Comparison of ENCODE assay signal across 9 cellular contexts in genomic region chr17:28042721-28043291, GRCh38. TPM values are rescaled to one million over a fixed set of nuclear protein-coding genes. Genes with fewer than 3 reads are reported as not detected.
A peak's percentile ranks its signal among the peaks of the same experiment; 100 is the strongest.
DNase-seq lines count a peak whose midpoint lies in the region; ATAC-seq, FAIRE-seq and TF ChIP-seq lines count a peak whose summit lies in the region.
"Had no signal": no experiment of that assay in that cellular context is flagged by ENCODE, and none has a peak within 500 bp of the region (broad histone marks: within the 10 kb centered on the region; RNA-seq: fewer than 3 reads in every experiment).

No MANE protein-coding gene starts in this region.

- H3K9me3 ChIP-seq in CD4-positive, alpha-beta memory T cell (ENCODE audit: control insufficient read depth in 1 of 2, low read length in 2 of 2), result no peaks in the 10 kb centered on the region
- H3K9me3 ChIP-seq in MG63, result no peaks in the 10 kb centered on the region
- no peaks in the 10 kb centered on the region for H3K9me3 ChIP-seq in neural cell (ENCODE audit: low read length)

- peaks cover 56% of the 10 kb centered on the region for H3K4me1 ChIP-seq in CD4-positive, alpha-beta memory T cell (ENCODE audit: insufficient read depth, low read length)

- H3K27ac Mint-ChIP-seq in CD4-positive, alpha-beta memory T cell, result peak overlapping the region; percentile 30 to 86 (median 78)
- peak overlapping the region; percentile 92 for H3K27ac Mint-ChIP-seq in dendritic cell treated with granulocyte-macrophage colony-stimulating factor and Interleukin-4, amounts not matched to agents 40 ng/mL and 50 ng/mL, for 4 days

- intact Hi-C loops in CD4-positive, alpha-beta memory T cell (cut with micrococcal nuclease), result no loop called here
- intact Hi-C loops in dendritic cell treated with granulocyte-macrophage colony-stimulating factor and Interleukin-4, amounts not matched to agents 40 ng/mL and 50 ng/mL, for 4 days (cut with micrococcal nuclease), result loop anchor here (5.0 kb wide), 1 partner anchor 151 kb away; the partner anchor contains the start of gene LYRM9

- H3K4me3 ChIP-seq in CD4-positive, alpha-beta memory T cell (ENCODE audit: low read length in 2 of 2), result peak overlapping the region in 1 of 2 donors; percentile 7
- H3K4me3 ChIP-seq in MG63 (peak overlapping the region; percentile 81), neural cell (ENCODE audit: low read length) (peak overlapping the region; percentile 83)

- H3K9me2 ChIP-seq in neural cell (ENCODE audit: insufficient read depth, low read length), result no peaks in the 10 kb centered on the region

- H2AFZ ChIP-seq in neural cell (ENCODE audit: low read depth, low read length), result no peak overlapping the region

- no peaks in the 10 kb centered on the region for H3K27me3 Mint-ChIP-seq in CD4-positive, alpha-beta memory T cell
- peaks cover 12% of the 10 kb centered on the region for H3K27me3 Mint-ChIP-seq in dendritic cell treated with granulocyte-macrophage colony-stimulating factor and Interleukin-4, amounts not matched to agents 40 ng/mL and 50 ng/mL, for 4 days

- H3K27ac ChIP-seq in CD4-positive, alpha-beta memory T cell (ENCODE audit: low read depth, low read length), result no peak overlapping the region
- no peak overlapping the region for H3K27ac ChIP-seq in neural cell (ENCODE audit: low read length)

- no peak for TF ChIP-seq RAD21 in neural cell (conservative IDR thresholded peaks at IDR 0.05)

- H3K4me2 ChIP-seq in neural cell (ENCODE audit: low read length), result peak overlapping the region; percentile 56

- TF ChIP-seq CTCF in neural cell (IDR thresholded peaks at IDR 0.05; ENCODE audit: poor library complexity, severe bottlenecking), result no peak

- H3K9ac ChIP-seq in neural cell (ENCODE audit: low read length), result peak overlapping the region; percentile 80

- FAIRE-seq in HTR-8/SVneo (lab: Jason Lieb, UNC), result no peak
- FAIRE-seq: GM18507 had no signal

- peaks cover 0 to 1% of the 10 kb centered on the region in 2 donors for H3K36me3 Mint-ChIP-seq in CD4-positive, alpha-beta memory T cell
- peaks cover 31% of the 10 kb centered on the region for H3K36me3 Mint-ChIP-seq in dendritic cell treated with granulocyte-macrophage colony-stimulating factor and Interleukin-4, amounts not matched to agents 40 ng/mL and 50 ng/mL, for 4 days (ENCODE audit: low read depth)

- H3K4me1 Mint-ChIP-seq in CD4-positive, alpha-beta memory T cell, result peaks cover 49 to 73% (median 61%) of the 10 kb centered on the region in 4 donors
- H3K4me1 Mint-ChIP-seq in dendritic cell treated with granulocyte-macrophage colony-stimulating factor and Interleukin-4, amounts not matched to agents 40 ng/mL and 50 ng/mL, for 4 days (ENCODE audit: low read depth), result peaks cover 57% of the 10 kb centered on the region

- no peak for TF ChIP-seq EP300 in neural cell (conservative IDR thresholded peaks at IDR 0.05; ENCODE audit: poor library complexity, severe bottlenecking)

- no peaks in the 10 kb centered on the region for H3K9me3 Mint-ChIP-seq in CD4-positive, alpha-beta memory T cell
- peaks cover 9% of the 10 kb centered on the region for H3K9me3 Mint-ChIP-seq in dendritic cell treated with granulocyte-macrophage colony-stimulating factor and Interleukin-4, amounts not matched to agents 40 ng/mL and 50 ng/mL, for 4 days

- ATAC-seq in HG03342 (IDR thresholded peaks at IDR 0.05; ENCODE audit: unreplicated experiment), result no peak
- no peak for ATAC-seq in activated CD4-positive, CD25-positive, alpha-beta regulatory T cell treated with anti-CD3 and anti-CD28 coated beads, Interleukin-2, amount 50 U/mL, for 24 hours

- H3K4me3 Mint-ChIP-seq in CD4-positive, alpha-beta memory T cell, result peak overlapping the region; percentile 57 to 92 (median 86)
- H3K4me3 Mint-ChIP-seq in dendritic cell treated with granulocyte-macrophage colony-stimulating factor and Interleukin-4, amounts not matched to agents 40 ng/mL and 50 ng/mL, for 4 days, result peak overlapping the region; percentile 94

- DNase-seq in CD4-positive, alpha-beta memory T cell, result no peak
- DNase-seq in MG63 (no peak), NCI-H1105 (lab: John Stamatoyannopoulos, UW) (no peak), HTR-8/SVneo (ENCODE audit: insufficient read length, low spot score) (no peak)

- H3K79me2 ChIP-seq in neural cell (replicated peaks; ENCODE audit: insufficient read depth, low read length), result peaks cover 56% of the 10 kb centered on the region

- H3K36me3 ChIP-seq in CD4-positive, alpha-beta memory T cell (ENCODE audit: insufficient read depth, low read length), result no peaks in the 10 kb centered on the region
- H3K36me3 ChIP-seq in MG63, result peaks cover 44% of the 10 kb centered on the region
- no peaks in the 10 kb centered on the region for H3K36me3 ChIP-seq in neural cell (ENCODE audit: insufficient read depth, low read length)

- CTCF ChIA-PET in CD4-positive, alpha-beta memory T cell (lab: Charles Lee; ENCODE audit: partially characterized antibody), result interaction anchor here (0.7 to 1.2 kb wide), 2 partner anchors 14 to 16 kb away, joined by 3 to 4 read pairs; no protein-coding TSS in a partner anchor

- H3F3A ChIP-seq in neural cell (ENCODE audit: insufficient read depth, low read length, poor library complexity, severe bottlenecking), result no peaks in the 10 kb centered on the region

- POLR2A ChIA-PET in CD4-positive, alpha-beta memory T cell (lab: Charles Lee; ENCODE audit: partially characterized antibody), result interaction anchor here (0.9 kb wide), 1 partner anchor 237 kb away, joined by 4 read pairs; no protein-coding TSS in a partner anchor

- no peaks in the 10 kb centered on the region for H4K20me1 ChIP-seq in neural cell (ENCODE audit: insufficient read depth)

- no peaks in the 10 kb centered on the region for H3K27me3 ChIP-seq in CD4-positive, alpha-beta memory T cell (ENCODE audit: insufficient read depth, low read length)
- no peaks in the 10 kb centered on the region for H3K27me3 ChIP-seq in MG63
- H3K27me3 ChIP-seq in neural cell (ENCODE audit: insufficient read depth, low read depth, low read length), result no peaks in the 10 kb centered on the region

TF ChIP-seq in neural cell, 6 proteins besides CTCF, POLR2A, EP300 and RAD21:
- TF ChIP-seq TAF1 (IDR thresholded peaks at IDR 0.05; ENCODE audit: low read depth), result no peak
- no peak for TF ChIP-seq EZH2 (IDR thresholded peaks at IDR 0.05; ENCODE audit: borderline replicate concordance, insufficient read depth, low read length, poor library complexity, severe bottlenecking)
- no peak for TF ChIP-seq POLR2AphosphoS5 (IDR thresholded peaks at IDR 0.05)
- no peak for TF ChIP-seq REST (IDR thresholded peaks at IDR 0.05; ENCODE audit: borderline replicate concordance)
- no peak for TF ChIP-seq SMC3 (conservative IDR thresholded peaks at IDR 0.05; ENCODE audit: poor library complexity)
- TF ChIP-seq MXI1 (conservative IDR thresholded peaks at IDR 0.05; ENCODE audit: poor library complexity, severe bottlenecking), result no peak
TF ChIP-seq in neural cell: peak in this region for 0.

RNA-seq across cellular contexts. Expression of gene NLK, which starts 0.3 kb away (rescaled TPM):
- total RNA-seq in CD4-positive, alpha-beta memory T cell, result 10 to 100 TPM; 13.8 to 14.0 TPM
- 1 to 10 TPM; 1.2 to 1.8 TPM for polyA plus RNA-seq in CD4-positive, alpha-beta memory T cell
- total RNA-seq in MG63 (2014; rRNA removed; shearing (Covaris generic); ENCODE audit: low replicate concordance), result 8.5 and 19.2 TPM in 2 replicates
- polyA plus RNA-seq in neural cell, result 67.1 and 81.7 TPM in 2 replicates
- 118 and 128 TPM in 2 replicates for polyA minus RNA-seq in neural cell
